Comparison of ENCODE assay signal across 8 cellular contexts in genomic region chr11:130313383-130314183, GRCh38. TPM values are rescaled to one million over a fixed set of nuclear protein-coding genes. Genes with fewer than 3 reads are reported as not detected.
DNase-seq lines count a peak whose midpoint lies in the region; FAIRE-seq and TF ChIP-seq lines count a peak whose summit lies in the region.

No MANE protein-coding gene starts in this region.

- peaks cover 18% of the 10 kb centered on the region for H3K4me1 ChIP-seq in ACC112 (ENCODE audit: control insufficient read depth, insufficient read depth, low read length, unreplicated experiment)
- H3K4me1 ChIP-seq in hepatocyte (ENCODE audit: insufficient read depth): peaks cover 22% of the 10 kb centered on the region
- H3K4me1 ChIP-seq in skeletal muscle satellite cell (ENCODE audit: control insufficient read depth, insufficient read depth, low read length): peaks cover 12% of the 10 kb centered on the region

- peaks cover 41% of the 10 kb centered on the region for H3K4me1 Mint-ChIP-seq in activated CD4-positive, alpha-beta memory T cell treated with anti-CD3 and anti-CD28 coated beads for 36 hours (ENCODE audit: low read depth)

- TF ChIP-seq CTCF in hepatocyte (IDR thresholded peaks at IDR 0.05; ENCODE audit: poor library complexity): no peak

- DNase-seq in GM19239 (ENCODE audit: insufficient read length, low spot score) (no peak), hepatocyte (ENCODE audit: low spot score) (no peak), NCI-H82 (lab: John Stamatoyannopoulos, UW) (no peak), NCI-H524 treated with DMSO at 0.1 percent for 48 hours (lab: John Stamatoyannopoulos, UW) (no peak), nucleus accumbens (lab: John Stamatoyannopoulos, UW) (no peak)
- no peak for DNase-seq in activated CD4-positive, alpha-beta memory T cell treated with anti-CD3 and anti-CD28 coated beads for 36 hours

- H4K20me1 ChIP-seq in hepatocyte (ENCODE audit: insufficient read depth, poor library complexity, severe bottlenecking): peaks cover 37% of the 10 kb centered on the region

- intact Hi-C loops in activated CD4-positive, alpha-beta memory T cell treated with anti-CD3 and anti-CD28 coated beads for 36 hours (cut with micrococcal nuclease): loop anchor here (1.0 to 10.0 kb wide), 3 partner anchors 418 to 603 kb away; partner anchors contain the start of genes NFRKB, SNX19 and TMEM45B

- no peaks in the 10 kb centered on the region for H3K36me3 Mint-ChIP-seq in activated CD4-positive, alpha-beta memory T cell treated with anti-CD3 and anti-CD28 coated beads for 36 hours

- peak; percentile 80 for FAIRE-seq in GM19239 (lab: Jason Lieb, UNC)

- H3K9me3 ChIP-seq in hepatocyte (ENCODE audit: low read depth) (no peaks in the 10 kb centered on the region), skeletal muscle satellite cell (replicated peaks; ENCODE audit: low read length) (no peaks in the 10 kb centered on the region)

- no peaks in the 10 kb centered on the region for H3K36me3 ChIP-seq in ACC112 (ENCODE audit: insufficient read depth, low read length)
- no peaks in the 10 kb centered on the region for H3K36me3 ChIP-seq in hepatocyte (replicated peaks; ENCODE audit: insufficient read depth, low read depth)
- no peaks in the 10 kb centered on the region for H3K36me3 ChIP-seq in skeletal muscle satellite cell (ENCODE audit: insufficient read depth, low read length)

- H3K4me3 Mint-ChIP-seq in activated CD4-positive, alpha-beta memory T cell treated with anti-CD3 and anti-CD28 coated beads for 36 hours: peak overlapping the region; percentile 87

- H3K4me3 ChIP-seq in ACC112 (ENCODE audit: low read depth, low read length): peak overlapping the region; percentile 81
- peak overlapping the region; percentile 81 for H3K4me3 ChIP-seq in hepatocyte
- H3K4me3 ChIP-seq in skeletal muscle satellite cell (ENCODE audit: low read length): peak overlapping the region; percentile 92

- H3K27ac ChIP-seq in ACC112 (ENCODE audit: low read depth, low read length): no peak overlapping the region
- peak overlapping the region; percentile 98 for H3K27ac ChIP-seq in hepatocyte

- WGBS in hepatocyte (ENCODE audit: low lambda C conversion rate, missing lambda C conversion rate): 3% methylated on average over 21 of the region's 21 CpGs

- peak overlapping the region; percentile 85 for H3K9ac ChIP-seq in skeletal muscle satellite cell (ENCODE audit: low read depth, low read length)

- H3K27me3 ChIP-seq in ACC112 (ENCODE audit: insufficient read depth, low read length) (no peaks in the 10 kb centered on the region), hepatocyte (no peaks in the 10 kb centered on the region), skeletal muscle satellite cell (ENCODE audit: control insufficient read depth, insufficient read depth, low read length) (no peaks in the 10 kb centered on the region)

- POLR2A ChIA-PET in activated CD4-positive, alpha-beta memory T cell treated with anti-CD3 and anti-CD28 coated beads for 36 hours (lab: Charles Lee): interaction anchor here (1.2 kb wide), 1 partner anchor 10 kb away, joined by 3 read pairs; no protein-coding TSS in a partner anchor

- peak overlapping the region; percentile 84 for H3K27ac Mint-ChIP-seq in activated CD4-positive, alpha-beta memory T cell treated with anti-CD3 and anti-CD28 coated beads for 36 hours

- no peaks in the 10 kb centered on the region for H3K9me3 Mint-ChIP-seq in activated CD4-positive, alpha-beta memory T cell treated with anti-CD3 and anti-CD28 coated beads for 36 hours

- no peaks in the 10 kb centered on the region for H3K27me3 Mint-ChIP-seq in activated CD4-positive, alpha-beta memory T cell treated with anti-CD3 and anti-CD28 coated beads for 36 hours

- CTCF ChIA-PET in activated CD4-positive, alpha-beta memory T cell treated with anti-CD3 and anti-CD28 coated beads for 36 hours (lab: Charles Lee): no interaction called here

- H3K9me2 ChIP-seq in hepatocyte (replicated peaks; ENCODE audit: insufficient read depth): no peaks in the 10 kb centered on the region

- peak overlapping the region; percentile 91 for H3K4me2 ChIP-seq in hepatocyte
- H3K4me2 ChIP-seq in skeletal muscle satellite cell (ENCODE audit: low read length): peak overlapping the region; percentile 94

- H3K79me2 ChIP-seq in ACC112 (ENCODE audit: control insufficient read depth, insufficient read depth, low read length, unreplicated experiment) (peaks cover 39% of the 10 kb centered on the region), hepatocyte (peaks cover 51% of the 10 kb centered on the region)

- H2AFZ ChIP-seq in ACC112 (ENCODE audit: low read length, unreplicated experiment): peak overlapping the region; percentile 39
- peak overlapping the region; percentile 76 for H2AFZ ChIP-seq in hepatocyte

RNA-seq across cellular contexts. Expression of gene ZBTB44, which starts 1.1 kb away (rescaled TPM):
- 10 to 100 TPM; 33.3 to 33.4 TPM for total RNA-seq in activated CD4-positive, alpha-beta memory T cell treated with anti-CD3 and anti-CD28 coated beads for 36 hours
- total RNA-seq in hepatocyte: 43.0 and 53.8 TPM in 2 replicates
- polyA plus RNA-seq in hepatocyte: 7.3 and 7.8 TPM in 2 replicates
- 16.5 and 20.3 TPM in 2 replicates for total RNA-seq in skeletal muscle satellite cell (2012; rRNA removed)
